18 cellular contexts compared by ENCODE assay signal in genomic region chr2:137223722-137224121, GRCh38.
DNase-seq lines count a peak whose midpoint lies in the region; ATAC-seq, FAIRE-seq and TF ChIP-seq lines count a peak whose summit lies in the region.
"Had no signal": no experiment of that assay in that cellular context is flagged by ENCODE, and none has a peak within 500 bp of the region (broad histone marks: within the 10 kb centered on the region; RNA-seq: fewer than 3 reads in every experiment).

No MANE protein-coding gene starts in this region.

- peak overlapping the region; percentile 22 for H2BK12ac ChIP-seq in neuronal stem cell (ENCODE audit: low read length)

- no peaks in the 10 kb centered on the region for H3K79me2 ChIP-seq in GM12878 (ENCODE audit: control insufficient read depth, insufficient read depth, low read length)

- no peak overlapping the region for H3K4ac ChIP-seq in neuronal stem cell (ENCODE audit: low read length)

- no peak overlapping the region for H4K91ac ChIP-seq in neuronal stem cell (ENCODE audit: low read depth, low read length, poor library complexity)

- no peaks in the 10 kb centered on the region for H3K27me3 ChIP-seq in GM12878 (replicated peaks in 1 of 2; ENCODE audit: control insufficient read depth in 2 of 2, insufficient read depth in 2 of 2, low read length in 1 of 2)
- no peaks in the 10 kb centered on the region for H3K27me3 ChIP-seq in neuronal stem cell (ENCODE audit: control insufficient read depth in 3 of 3, insufficient read depth in 3 of 3, low read depth in 1 of 3, low read length in 3 of 3)
- H3K27me3 ChIP-seq: BLaER1, MG63 had no signal

- H2BK5ac ChIP-seq in neuronal stem cell (ENCODE audit: low read length), result no peak overlapping the region

- in situ Hi-C loops in GM12878 (cut with MboI), result no loop called here

- H2AFZ ChIP-seq in GM12878 (ENCODE audit: control insufficient read depth, low read depth, low read length) (peak overlapping the region; percentile 29; the same call in 1 of the 2 replicates), neuronal stem cell (ENCODE audit: low read length) (no peak overlapping the region)

- no peaks in the 10 kb centered on the region for H3K79me1 ChIP-seq in neuronal stem cell (ENCODE audit: low read depth, low read length)

- H3K4me3 ChIP-seq in Jurkat, Clone E6-1 (ENCODE audit: low read length), result no peak overlapping the region
- H3K4me3 ChIP-seq in GM12878 (no peak overlapping the region), neuronal stem cell (ENCODE audit: low read length in 2 of 2) (no peak overlapping the region)
- H3K4me3 ChIP-seq: BLaER1, MG63 had no signal

- no peak overlapping the region for H2BK15ac ChIP-seq in neuronal stem cell (ENCODE audit: low read length)

- H3K18ac ChIP-seq in neuronal stem cell (ENCODE audit: low read length), result no peak overlapping the region

- no peak for TF ChIP-seq RAD21 in GM12878 (IDR thresholded peaks at IDR 0.05; ENCODE audit: insufficient read depth, low read depth, low read length)

- H3K36me3 ChIP-seq in GM12878 (ENCODE audit: control insufficient read depth in 2 of 2, insufficient read depth in 2 of 2, low read length in 1 of 2) (no peaks in the 10 kb centered on the region), neuronal stem cell (replicated peaks in 1 of 2; ENCODE audit: control insufficient read depth in 2 of 2, insufficient read depth in 2 of 2, low read length in 2 of 2) (no peaks in the 10 kb centered on the region)
- H3K36me3 ChIP-seq: BLaER1, MG63 had no signal

- RAD21 ChIA-PET in GM12878 (lab: Charles Lee; ENCODE audit: unreplicated experiment), result interaction anchor here (1.1 to 2.4 kb wide), 5 partner anchors 17 to 68 kb away, joined by 3 to 32 read pairs (median 8); no protein-coding TSS in a partner anchor

- H3K4me1 ChIP-seq in GM12878 (ENCODE audit: control insufficient read depth, insufficient read depth, low read length), result no peaks in the 10 kb centered on the region
- no peaks in the 10 kb centered on the region for H3K4me1 ChIP-seq in neuronal stem cell (ENCODE audit: control insufficient read depth in 2 of 2, insufficient read depth in 1 of 2, low read depth in 1 of 2, low read length in 2 of 2)
- H3K4me1 ChIP-seq: BLaER1 had no signal

- BruUV-seq in GM12878 (replicated peaks; lab: Mats Ljungman, UMichigan), result no TSS peak

- TF ChIP-seq POLR2A in GM12878 (IDR thresholded peaks at IDR 0.05; ENCODE audit: low read depth, low read length), result no peak

- peak in 1 of 3 experiments; percentile 31; a peak in 1 of 6 replicates for TF ChIP-seq CTCF in GM12878 (IDR thresholded peaks at IDR 0.05 in 2 of 3, conservative IDR thresholded peaks at IDR 0.05 in 1 of 3; ENCODE audit: control insufficient read depth in 2 of 3, extremely low read depth in 1 of 3, insufficient read depth in 1 of 3, low read depth in 3 of 3, low read length in 3 of 3)

- no peak overlapping the region for H3K9ac ChIP-seq in GM12878 (ENCODE audit: control insufficient read depth, insufficient read depth, low read length)
- H3K9ac ChIP-seq in neuronal stem cell (ENCODE audit: low read depth, low read length, poor library complexity), result no peak overlapping the region
- H3K9ac ChIP-seq: BLaER1 had no signal

- TF ChIP-seq EP300 in GM12878 (IDR thresholded peaks at IDR 0.05; ENCODE audit: borderline replicate concordance in 1 of 2, control insufficient read depth in 1 of 2, low read depth in 2 of 2, low read length in 2 of 2), result 0 out of 4 replicates have a peak, but pooled peaks of 1 of the 2 experiments have one; percentile 4

- POLR2A ChIA-PET in GM12878 (lab: Charles Lee), result no interaction called here

- no peak overlapping the region for H2AK5ac ChIP-seq in neuronal stem cell (ENCODE audit: low read depth, low read length)

- no peak overlapping the region for H3K14ac ChIP-seq in neuronal stem cell (ENCODE audit: low read length)

- ATAC-seq in GM12878, result peak; percentile 74
- ATAC-seq in sciatic nerve, result no peak
- ATAC-seq: CD8-positive, alpha-beta T cell; SK-N-SH treated with all-trans-retinoic acid at 6 μM for 48 hours had no signal

- WGBS in GM12878 (ENCODE audit: insufficient coverage, insufficient replicate concordance, low lambda C conversion rate, missing lambda C conversion rate), result 16% methylated on average over 5 of the region's 5 CpGs
- WGBS in neuronal stem cell (ENCODE audit: extremely low coverage in 2 of 2, insufficient read length in 2 of 2, insufficient replicate concordance in 1 of 2), 2 donors, result no CpG with 5 or more reads among the region's 5 CpGs

- H3K9me3 ChIP-seq in GM12878 (replicated peaks; ENCODE audit: control insufficient read depth, insufficient read depth, low read length) (no peaks in the 10 kb centered on the region), neuronal stem cell (replicated peaks in 1 of 2; ENCODE audit: control insufficient read depth in 2 of 2, insufficient read depth in 1 of 2, low read depth in 1 of 2, low read length in 2 of 2) (no peaks in the 10 kb centered on the region)
- H3K9me3 ChIP-seq: BLaER1, MG63 had no signal

- no peaks in the 10 kb centered on the region for H4K20me1 ChIP-seq in GM12878 (ENCODE audit: control insufficient read depth, insufficient read depth)
- H4K20me1 ChIP-seq: BLaER1 had no signal

- H4K8ac ChIP-seq in neuronal stem cell (ENCODE audit: low read depth, low read length), result no peak overlapping the region

- DNase-seq in H4 (ENCODE audit: low spot score) (peak; percentile 16), GM12878 (ENCODE audit: low read depth, low spot score) (no peak), neuronal stem cell (ENCODE audit: low spot score) (no peak), HTR-8/SVneo (ENCODE audit: insufficient read length, low spot score) (no peak), sciatic nerve (ENCODE audit: low spot score) (no peak), DMS153 treated with DMSO at 0.1 percent for 48 hours (lab: John Stamatoyannopoulos, UW; ENCODE audit: unreplicated experiment) (no peak)
- DNase-seq in Jurkat, Clone E6-1 (ENCODE audit: low read depth, low spot score), result peak; percentile 64
- DNase-seq: Calu3; CD8-positive, alpha-beta T cell; DMS153; GDM1; HCEC 1CT; Kasumi-1; MG63; NCI-H1417; NCI-H187 had no signal

- H3K4me2 ChIP-seq in GM12878 (ENCODE audit: control insufficient read depth, insufficient read depth) (no peak overlapping the region), neuronal stem cell (ENCODE audit: insufficient read depth, low read length, poor library complexity, severe bottlenecking) (no peak overlapping the region)
- H3K4me2 ChIP-seq: BLaER1 had no signal

- intact Hi-C loops in GM12878 (cut with micrococcal nuclease; ENCODE audit: unreplicated experiment) (loop anchor here (5.0 kb wide), 2 partner anchors 69 to 291 kb away; no protein-coding TSS in a partner anchor), sciatic nerve (cut with DNase I) (no loop called here)

- FAIRE-seq in GM12878 (lab: Jason Lieb, UNC), result no peak
- no peak for FAIRE-seq in HTR-8/SVneo (lab: Jason Lieb, UNC)

- CTCF ChIA-PET in GM12878 (lab: Yijun Ruan, JAX), result interaction anchor here (0.5 to 0.9 kb wide), 2 partner anchors 12 to 110 kb away, joined by 3 read pairs; no protein-coding TSS in a partner anchor

- no peak overlapping the region for H3K23ac ChIP-seq in neuronal stem cell (ENCODE audit: low read depth, low read length, poor library complexity)

- no peak overlapping the region for H2BK120ac ChIP-seq in neuronal stem cell (ENCODE audit: low read depth, low read length)

- SMC1A ChIA-PET in GM12878 (lab: Charles Lee; ENCODE audit: uncharacterized antibody, unreplicated experiment), result interaction anchor here (3.6 kb wide), 1 partner anchor 13 kb away, joined by 31 read pairs; no protein-coding TSS in a partner anchor

- H3K27ac ChIP-seq in GM12878 (ENCODE audit: control insufficient read depth, insufficient read depth), result no peak overlapping the region
- no peak overlapping the region for H3K27ac ChIP-seq in neuronal stem cell (replicated peaks; ENCODE audit: low read length)
- H3K27ac ChIP-seq: BLaER1 had no signal

TF ChIP-seq in GM12878, 131 proteins besides CTCF, POLR2A, EP300 and RAD21 (continues in another document):
- TF ChIP-seq SP1 (IDR thresholded peaks at IDR 0.05; ENCODE audit: low read depth, low read length) (no peak), IKZF1 (conservative IDR thresholded peaks at IDR 0.05) (peak; percentile 54; the same call in 1 of the 2 replicates), SPI1 (IDR thresholded peaks at IDR 0.05; ENCODE audit: borderline replicate concordance, insufficient read depth, low read depth, low read length) (no peak), IKZF2 (IDR thresholded peaks at IDR 0.05) (peak in 1 of 2 experiments; percentile 34; a peak in 2 of 4 replicates), SIX5 (IDR thresholded peaks at IDR 0.05; ENCODE audit: low read depth, low read length, severe bottlenecking) (no peak), IRF4 (IDR thresholded peaks at IDR 0.05; ENCODE audit: low read depth, low read length) (no peak), RUNX3 (IDR thresholded peaks at IDR 0.05; ENCODE audit: low read length) (peak; percentile 33; the same call in 1 of the 2 replicates), CBFB (IDR thresholded peaks at IDR 0.05; ENCODE audit: low read depth) (no peak), RBBP5 (conservative IDR thresholded peaks at IDR 0.05) (no peak), ZNF274 (IDR thresholded peaks at IDR 0.05; ENCODE audit: insufficient read depth, insufficient read length) (no peak), BHLHE40 (IDR thresholded peaks at IDR 0.05; ENCODE audit: borderline replicate concordance in 1 of 2, low read depth in 2 of 2, low read length in 1 of 2) (peak; percentile 63 to 88; a peak in 3 of 4 replicates), NBN (IDR thresholded peaks at IDR 0.05) (0 out of 2 replicates have a peak, but pooled peaks have one; percentile 30)

Comparison
In these comparisons a context has a peak if more than half of its experiments do, and no peak if none do; other contexts are left out.
1. DNase-seq: peak in H4 (single experiment) and Jurkat, Clone E6-1 (single experiment); none in GM12878 (single experiment), neuronal stem cell (single experiment), HTR-8/SVneo (single experiment), sciatic nerve (single experiment) and DMS153 treated with DMSO at 0.1 percent for 48 hours (single experiment).